Comparison of ENCODE assay signal across 9 cellular contexts in genomic region chr12:31316964-31317363, GRCh38. TPM values are rescaled to one million over a fixed set of nuclear protein-coding genes. Genes with fewer than 3 reads are reported as not detected.
DNase-seq lines count a peak whose midpoint lies in the region; ATAC-seq and TF ChIP-seq lines count a peak whose summit lies in the region.
"Had no signal": no experiment of that assay in that cellular context is flagged by ENCODE, and none has a peak within 500 bp of the region (broad histone marks: within the 10 kb centered on the region; RNA-seq: fewer than 3 reads in every experiment).

No MANE protein-coding gene starts in this region.

- peak overlapping the region; percentile 59; the same call in 1 of the 2 replicates for H3K4me3 ChIP-seq in GM08714 (ENCODE audit: low read length)
- H3K4me3 ChIP-seq in HL-60 (replicated peaks; ENCODE audit: insufficient read depth, low read length): no peak overlapping the region

- H3K27me3 ChIP-seq in HL-60 (ENCODE audit: insufficient read depth, poor library complexity, severe bottlenecking): no peaks in the 10 kb centered on the region

- ATAC-seq in GM21619 (IDR thresholded peaks at IDR 0.05; ENCODE audit: unreplicated experiment): no peak

- peaks cover 0 to 22% (median 13%) of the 10 kb centered on the region in 5 experiments for H3K9me3 Mint-ChIP-seq in brain
- peaks cover 4% of the 10 kb centered on the region for H3K9me3 Mint-ChIP-seq in nephron

- H3K36me3 Mint-ChIP-seq in brain (peaks cover 40% of the 10 kb centered on the region), nephron (ENCODE audit: low read depth) (peaks cover 29% of the 10 kb centered on the region)

- H3K27ac Mint-ChIP-seq in brain: peak overlapping the region in 2 of 5 experiments; percentile 35 to 63
- peak overlapping the region in 2 of 3 experiments; percentile 1 to 23 for H3K27ac Mint-ChIP-seq in nephron

- H3K4me3 Mint-ChIP-seq in brain: peak overlapping the region in 4 of 5 experiments; percentile 75 to 79 (median 76)
- H3K4me3 Mint-ChIP-seq in nephron: peak overlapping the region in 2 of 3 experiments; percentile 44 to 66

- no peak for DNase-seq in HL-60 (ENCODE audit: low read depth in 1 of 2, low spot score in 1 of 2)
- DNase-seq in NCI-H2107 (lab: John Stamatoyannopoulos, UW): no peak
- DNase-seq in RWPE1 (ENCODE audit: low spot score): no peak
- DNase-seq in SW 1271 (lab: John Stamatoyannopoulos, UW): no peak
- DNase-seq: midbrain had no signal

- H3K27ac ChIP-seq in HL-60 (replicated peaks) (peak overlapping the region; percentile 19; the same call in 1 of the 2 replicates), RWPE1 (no peak overlapping the region)

- no peak for TF ChIP-seq CTCF in HL-60 (IDR thresholded peaks at IDR 0.05; ENCODE audit: insufficient read depth, low read length)
- no peak for TF ChIP-seq CTCF in brain (conservative IDR thresholded peaks at IDR 0.05)
- no peak for TF ChIP-seq CTCF in nephron (IDR thresholded peaks at IDR 0.05; ENCODE audit: unreplicated experiment in 3 of 3)
- no peak for TF ChIP-seq CTCF in RWPE1 (conservative IDR thresholded peaks at IDR 0.05; ENCODE audit: low read depth)

- peaks cover 59% of the 10 kb centered on the region for H3K4me1 Mint-ChIP-seq in brain
- peaks cover 47% of the 10 kb centered on the region for H3K4me1 Mint-ChIP-seq in nephron

- CTCF ChIA-PET in RWPE1 (lab: Yijun Ruan, JAX): interaction anchor here (0.6 to 1.1 kb wide), 2 partner anchors 46 to 71 kb away, joined by 3 to 4 read pairs; no protein-coding TSS in a partner anchor

- H3K27me3 Mint-ChIP-seq in brain (peaks cover 3% of the 10 kb centered on the region), nephron (ENCODE audit: low read depth) (no peaks in the 10 kb centered on the region)

- POLR2A ChIA-PET in RWPE1 (lab: Yijun Ruan, JAX; ENCODE audit: low non-redundant PET): no interaction called here

RNA-seq across cellular contexts. Expression of gene SINHCAF, which starts 9.0 kb away (rescaled TPM):
- polyA plus RNA-seq in brain (ENCODE audit: insufficient read depth, low read depth, low replicate concordance): 118 TPM
